In genomic region chr16:88764080-88764479, GRCh38 we compare ENCODE assay signal across 19 cellular contexts. TPM values are rescaled to one million over a fixed set of nuclear protein-coding genes. Genes with fewer than 3 reads are reported as not detected.
DNase-seq lines count a peak whose midpoint lies in the region; ATAC-seq and TF ChIP-seq lines count a peak whose summit lies in the region.
"Had no signal": no experiment of that assay in that cellular context is flagged by ENCODE, and none has a peak within 500 bp of the region (broad histone marks: within the 10 kb centered on the region; RNA-seq: fewer than 3 reads in every experiment).

No MANE protein-coding gene starts in this region.

- ATAC-seq in stimulated activated naive CD8-positive, alpha-beta T cell treated with anti-CD3 and anti-CD28 coated beads, Interleukin-15, amount 100 ng/mL, for 72 hours, result no peak

- H2BK15ac ChIP-seq in neuronal stem cell (ENCODE audit: low read length), result peak overlapping the region; percentile 99

- H2AK5ac ChIP-seq in neuronal stem cell (ENCODE audit: low read depth, low read length), result peak overlapping the region; percentile 99

- no peak for TF ChIP-seq POLR2A in tibial nerve (IDR thresholded peaks at IDR 0.05)

- H3K79me1 ChIP-seq in neuronal stem cell (ENCODE audit: low read depth, low read length), result no peaks in the 10 kb centered on the region

- no peak for DNase-seq in neuronal stem cell (ENCODE audit: low spot score)
- DNase-seq in NCI-H2196 (lab: John Stamatoyannopoulos, UW; ENCODE audit: unreplicated experiment), result no peak
- no peak for DNase-seq in tibial nerve (ENCODE audit: low spot score in 2 of 2)
- no peak for DNase-seq in stimulated activated naive CD8-positive, alpha-beta T cell treated with anti-CD3 and anti-CD28 coated beads, Interleukin-15, amount 100 ng/mL, for 72 hours
- DNase-seq: activated CD4-positive, alpha-beta T cell treated with anti-CD3 and anti-CD28 coated beads for 1 hour; activated effector memory CD4-positive, alpha-beta T cell treated with anti-CD3 and anti-CD28 coated beads, Interleukin-2, amount 50 U/mL, for 16 hours; anterior cingulate cortex; EL; MV-4-11; naive B cell; NCI-H2081; NCI-H524 treated with DMSO at 0.1 percent for 48 hours; spleen; stimulated activated naive CD4-positive, alpha-beta T cell had no signal

- no peak for TF ChIP-seq CTCF in C4-2B (conservative IDR thresholded peaks at IDR 0.05)
- no peak for TF ChIP-seq CTCF in VCaP (conservative IDR thresholded peaks at IDR 0.05)
- TF ChIP-seq CTCF in tibial nerve (IDR thresholded peaks at IDR 0.05), result no peak

- peak overlapping the region; percentile 24 for H4K8ac ChIP-seq in neuronal stem cell (ENCODE audit: low read depth, low read length)

- WGBS in neuronal stem cell (ENCODE audit: extremely low coverage in 2 of 2, insufficient read length in 2 of 2, insufficient replicate concordance in 1 of 2), 2 donors, result no CpG with 5 or more reads among the region's 19 CpGs
- 87 to 93% methylated on average over 19 of the region's 19 CpGs for WGBS in tibial nerve, 2 donors

- H3K27ac Mint-ChIP-seq in stimulated activated naive CD8-positive, alpha-beta T cell treated with anti-CD3 and anti-CD28 coated beads, Interleukin-15, amount 100 ng/mL, for 72 hours, result no peak overlapping the region
- H3K27ac Mint-ChIP-seq: T-helper 2 cell treated with Interferon-gamma antibody and Interleukin-4, amounts not matched to agents 5 μg/mL and 100 μg/mL, for 36 hours had no signal

- H3K9ac ChIP-seq in neuronal stem cell (ENCODE audit: low read depth, low read length, poor library complexity), result peak overlapping the region; percentile 15

- peak overlapping the region; percentile 93 for H2BK5ac ChIP-seq in neuronal stem cell (ENCODE audit: low read length)

- H3K23ac ChIP-seq in neuronal stem cell (ENCODE audit: low read depth, low read length, poor library complexity), result peak overlapping the region; percentile 67

- peaks cover 21 to 49% of the 10 kb centered on the region in 2 donors for H3K4me1 ChIP-seq in neuronal stem cell (ENCODE audit: control insufficient read depth in 2 of 2, insufficient read depth in 1 of 2, low read depth in 1 of 2, low read length in 2 of 2)
- peaks cover 0 to 81% (median 29%) of the 10 kb centered on the region in 4 donors for H3K4me1 ChIP-seq in tibial nerve

- H3K4me2 ChIP-seq in neuronal stem cell (ENCODE audit: insufficient read depth, low read length, poor library complexity, severe bottlenecking), result peak overlapping the region; percentile 44

- H3K18ac ChIP-seq in neuronal stem cell (ENCODE audit: low read length), result peak overlapping the region; percentile 97

- H3K9me3 ChIP-seq in neuronal stem cell (replicated peaks in 1 of 2; ENCODE audit: control insufficient read depth in 2 of 2, insufficient read depth in 1 of 2, low read depth in 1 of 2, low read length in 2 of 2) (no peaks in the 10 kb centered on the region), tibial nerve (peaks cover 0 to 4% (median 0%) of the 10 kb centered on the region in 4 donors)
- H3K9me3 ChIP-seq: prostate gland, vagina had no signal

- H3K27me3 ChIP-seq in neuronal stem cell (ENCODE audit: control insufficient read depth in 3 of 3, insufficient read depth in 3 of 3, low read depth in 1 of 3, low read length in 3 of 3) (no peaks in the 10 kb centered on the region), tibial nerve (no peaks in the 10 kb centered on the region)
- H3K27me3 ChIP-seq: spleen, vagina had no signal

- H3K27ac ChIP-seq in C4-2B, result peak overlapping the region; percentile 98
- peak overlapping the region; percentile 82 for H3K27ac ChIP-seq in VCaP
- H3K27ac ChIP-seq in neuronal stem cell (replicated peaks; ENCODE audit: low read length), result no peak overlapping the region
- H3K27ac ChIP-seq in tibial nerve, result no peak overlapping the region

- peak overlapping the region; percentile 87 for H2BK120ac ChIP-seq in neuronal stem cell (ENCODE audit: low read depth, low read length)

- H3K4me3 ChIP-seq in neuronal stem cell (ENCODE audit: low read length in 2 of 2) (no peak overlapping the region), tibial nerve (no peak overlapping the region)
- H3K4me3 ChIP-seq: prostate gland, spleen, vagina had no signal

- no peak overlapping the region for H4K91ac ChIP-seq in neuronal stem cell (ENCODE audit: low read depth, low read length, poor library complexity)

- H3K27me3 Mint-ChIP-seq in stimulated activated naive CD8-positive, alpha-beta T cell treated with anti-CD3 and anti-CD28 coated beads, Interleukin-15, amount 100 ng/mL, for 72 hours, result no peaks in the 10 kb centered on the region
- H3K27me3 Mint-ChIP-seq: naive B cell had no signal

- H2BK12ac ChIP-seq in neuronal stem cell (ENCODE audit: low read length), result peak overlapping the region; percentile 95

- no peak for TF ChIP-seq EP300 in tibial nerve (IDR thresholded peaks at IDR 0.05)

- H2AFZ ChIP-seq in neuronal stem cell (ENCODE audit: low read length), result no peak overlapping the region

- H3K9me3 Mint-ChIP-seq in stimulated activated naive CD8-positive, alpha-beta T cell treated with anti-CD3 and anti-CD28 coated beads, Interleukin-15, amount 100 ng/mL, for 72 hours, result no peaks in the 10 kb centered on the region
- H3K9me3 Mint-ChIP-seq: naive B cell; T-helper 2 cell treated with Interferon-gamma antibody and Interleukin-4, amounts not matched to agents 5 μg/mL and 100 μg/mL, for 36 hours had no signal

- H3K36me3 ChIP-seq in neuronal stem cell (replicated peaks in 1 of 2; ENCODE audit: control insufficient read depth in 2 of 2, insufficient read depth in 2 of 2, low read length in 2 of 2) (no peaks in the 10 kb centered on the region), tibial nerve (peaks cover 0 to 21% (median 0%) of the 10 kb centered on the region in 3 donors)
- H3K36me3 ChIP-seq: prostate gland, vagina had no signal

- H3K4me3 Mint-ChIP-seq in stimulated activated naive CD8-positive, alpha-beta T cell treated with anti-CD3 and anti-CD28 coated beads, Interleukin-15, amount 100 ng/mL, for 72 hours, result no peak overlapping the region
- H3K4me3 Mint-ChIP-seq: naive B cell; T-helper 2 cell treated with Interferon-gamma antibody and Interleukin-4, amounts not matched to agents 5 μg/mL and 100 μg/mL, for 36 hours had no signal

- H3K4ac ChIP-seq in neuronal stem cell (ENCODE audit: low read length), result peak overlapping the region; percentile 90

- H3K14ac ChIP-seq in neuronal stem cell (ENCODE audit: low read length), result peak overlapping the region; percentile 27

- H3K4me1 Mint-ChIP-seq in stimulated activated naive CD8-positive, alpha-beta T cell treated with anti-CD3 and anti-CD28 coated beads, Interleukin-15, amount 100 ng/mL, for 72 hours, result peaks cover 31% of the 10 kb centered on the region

RNA-seq across cellular contexts. Expression of gene PIEZO1, which starts 20.9 kb away (rescaled TPM):
- polyA plus RNA-seq in neuronal stem cell (2013, experiment 1 of 2), result 8.0 TPM
- polyA plus RNA-seq in neuronal stem cell (2013, experiment 2 of 2), result 9.2 TPM
- 100 to 1,000 TPM in 3 of 4 donors, 10 to 100 TPM in 1; 90.5 to 309 (median 165) TPM for total RNA-seq in tibial nerve

RNA-seq across cellular contexts. Expression of gene CDT1, which starts 39.5 kb away (rescaled TPM):
- 40.6 TPM for polyA plus RNA-seq in neuronal stem cell (2013, experiment 1 of 2)
- polyA plus RNA-seq in neuronal stem cell (2013, experiment 2 of 2), result 40.0 TPM
- 1 to 10 TPM in 2 of 4 donors, under 1 TPM in 1, not detected in 1; 0.44 to 1.5 (median 1.4) TPM for total RNA-seq in tibial nerve

RNA-seq across cellular contexts. Expression of gene APRT, which starts 47.6 kb away (rescaled TPM):
- 146 TPM for polyA plus RNA-seq in neuronal stem cell (2013, experiment 1 of 2)
- 150 TPM for polyA plus RNA-seq in neuronal stem cell (2013, experiment 2 of 2)
- total RNA-seq in tibial nerve, result 100 to 1,000 TPM in 2 of 4 donors, 10 to 100 TPM in 2; 83.4 to 157 (median 106) TPM

RNA-seq across cellular contexts. Expression of gene CTU2, which starts 57.8 kb away (rescaled TPM):
- polyA plus RNA-seq in neuronal stem cell (2013, experiment 1 of 2), result 25.8 TPM
- 28.0 TPM for polyA plus RNA-seq in neuronal stem cell (2013, experiment 2 of 2)
- 10 to 100 TPM; 12.3 to 22.5 (median 12.5) TPM for total RNA-seq in tibial nerve

RNA-seq across cellular contexts. Expression of gene RNF166, which starts 57.9 kb away (rescaled TPM):
- polyA plus RNA-seq in neuronal stem cell (2013, experiment 1 of 2), result 20.4 TPM
- 19.1 TPM for polyA plus RNA-seq in neuronal stem cell (2013, experiment 2 of 2)
- 10 to 100 TPM; 36.5 to 56.7 (median 43.5) TPM for total RNA-seq in tibial nerve

Comparison
In these comparisons a context has a peak if more than half of its experiments do, and no peak if none do; other contexts are left out.
1. H3K27ac ChIP-seq: peak in C4-2B (single experiment) and VCaP (single experiment); none in neuronal stem cell (single experiment) and tibial nerve (0 of 4).